ENCODE assay signal across 11 cellular contexts in the genomic region with DNA sequence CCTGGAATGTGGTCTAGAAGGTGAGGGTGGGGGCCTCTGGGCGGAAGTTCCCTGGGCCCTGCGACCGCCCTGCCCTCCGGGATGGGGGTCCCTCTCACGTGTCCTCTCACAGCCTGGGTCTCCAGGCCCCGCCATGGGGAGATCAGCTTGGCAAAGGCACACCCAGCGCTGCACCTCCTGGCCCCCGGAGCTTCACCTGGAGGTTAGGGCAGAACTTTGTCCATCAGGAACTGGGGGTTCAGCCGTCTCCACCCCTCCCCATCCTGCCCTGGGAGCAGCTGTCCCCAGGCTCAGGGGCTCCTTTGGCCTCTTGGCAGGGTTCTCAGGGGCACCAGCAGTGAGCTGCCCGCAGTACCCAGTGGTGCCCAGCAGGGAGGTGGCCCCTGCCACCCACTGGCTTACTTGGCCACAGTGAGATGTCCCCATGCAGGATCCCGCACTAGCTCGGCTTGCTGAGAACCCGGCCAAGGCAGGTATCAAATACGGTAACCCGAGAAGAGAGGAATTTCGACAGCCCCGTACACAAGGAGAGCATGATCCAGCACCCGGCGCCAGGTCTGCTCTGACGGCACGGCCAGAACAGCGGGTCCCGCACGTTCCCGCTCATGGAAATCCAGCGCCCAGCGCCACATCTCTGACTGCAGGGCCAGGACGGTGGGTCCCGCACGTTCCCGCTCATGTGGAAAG. TPM values are rescaled to one million over a fixed set of nuclear protein-coding genes. Genes with fewer than 3 reads are reported as not detected.
DNase-seq lines count a peak whose midpoint lies in the region; ATAC-seq and TF ChIP-seq lines count a peak whose summit lies in the region.
"Had no signal": no experiment of that assay in that cellular context is flagged by ENCODE, and none has a peak within 500 bp of the region (broad histone marks: within the 10 kb centered on the region; RNA-seq: fewer than 3 reads in every experiment).

No MANE protein-coding gene starts in this region.

- H3K27me3 Mint-ChIP-seq in neural progenitor cell (ENCODE audit: insufficient read depth, low read depth), result peaks cover 2% of the 10 kb centered on the region

- H3K9me3 Mint-ChIP-seq in neural progenitor cell, result peaks cover 4% of the 10 kb centered on the region

- H3K9ac ChIP-seq in neural progenitor cell, result no peak overlapping the region

- no peaks in the 10 kb centered on the region for H3K36me3 Mint-ChIP-seq in neural progenitor cell

- TF ChIP-seq POLR2A in transverse colon (IDR thresholded peaks at IDR 0.05), result no peak

- H3K4me1 ChIP-seq in neural progenitor cell, result peaks cover 6% of the 10 kb centered on the region
- peaks cover 0 to 5% (median 0%) of the 10 kb centered on the region in 4 donors for H3K4me1 ChIP-seq in transverse colon

- H3K27me3 ChIP-seq in neural progenitor cell (no peaks in the 10 kb centered on the region), transverse colon (peaks cover 41% of the 10 kb centered on the region)

- WGBS in transverse colon (ENCODE audit: low coverage in 1 of 2), 2 donors, result 68% methylated on average over 25 of the region's 31 CpGs; no CpG with 5 or more reads in 1 of the 2 donors

- no peak overlapping the region for H3K27ac Mint-ChIP-seq in neural progenitor cell

- H3K4me1 Mint-ChIP-seq in neural progenitor cell, result peaks cover 5% of the 10 kb centered on the region

- H3K27ac ChIP-seq in neural progenitor cell (no peak overlapping the region), transverse colon (no peak overlapping the region)

- no peaks in the 10 kb centered on the region for H3F3A ChIP-seq in neural progenitor cell (ENCODE audit: low read depth)

- peak; percentile 32 for TF ChIP-seq CTCF in cardiac fibroblast (IDR thresholded peaks at IDR 0.05; ENCODE audit: low read depth, low read length)
- TF ChIP-seq CTCF in neural progenitor cell (IDR thresholded peaks at IDR 0.05), result peak; percentile 21
- TF ChIP-seq CTCF in transverse colon (IDR thresholded peaks at IDR 0.05), result peak in 1 of 5 experiments; percentile 14

- H3K4me2 ChIP-seq in neural progenitor cell, result peak overlapping the region; percentile 35

- no peak for ATAC-seq in HG03469 (IDR thresholded peaks at IDR 0.05; ENCODE audit: unreplicated experiment)

- peak; percentile 62 for DNase-seq in COLO668 (lab: John Stamatoyannopoulos, UW; ENCODE audit: unreplicated experiment)
- peak; percentile 58 for DNase-seq in NCI-H2029 treated with DMSO at 0.1 percent for 48 hours (lab: John Stamatoyannopoulos, UW)
- DNase-seq in cardiac fibroblast (ENCODE audit: low read depth in 2 of 2), result no peak
- DNase-seq in neural progenitor cell (ENCODE audit: low spot score), result peak; percentile 43
- DNase-seq in transverse colon, result no peak
- DNase-seq in GF-D8 (lab: John Stamatoyannopoulos, UW), result no peak
- DNase-seq in Ammon's horn (ENCODE audit: low spot score), result no peak
- DNase-seq: activated effector memory CD4-positive, alpha-beta T cell treated with anti-CD3 and anti-CD28 coated beads, Interleukin-2, amount 50 U/mL, for 16 hours; erythroblast; MV-4-11 had no signal

- in situ Hi-C loops in transverse colon (cut with MboI; ENCODE audit: low pct_ligation_motif_present in 1 of 4, low pct_unique_long_range_greater_than_20kb in 1 of 4, low sequenced_read_pairs in 3 of 4), result loop anchor here in 1 of 4 donors (25.0 kb wide), 1 partner anchor 111 kb away; no protein-coding TSS in a partner anchor

- H2AFZ ChIP-seq in neural progenitor cell (replicated peaks), result peak overlapping the region; percentile 44

- no peak for TF ChIP-seq EP300 in transverse colon (IDR thresholded peaks at IDR 0.05; ENCODE audit: low read depth)

- H3K9me3 ChIP-seq in neural progenitor cell (ENCODE audit: low read depth) (no peaks in the 10 kb centered on the region), transverse colon (no peaks in the 10 kb centered on the region)

- H3K36me3 ChIP-seq in neural progenitor cell (no peaks in the 10 kb centered on the region), transverse colon (no peaks in the 10 kb centered on the region)

- H3K79me2 ChIP-seq in neural progenitor cell (ENCODE audit: low read depth), result no peaks in the 10 kb centered on the region

- intact Hi-C loops in transverse colon (cut with DNase I; ENCODE audit: low total_unique reads), result no loop called here

- H3K4me3 ChIP-seq in cardiac fibroblast (replicated peaks in 1 of 2; ENCODE audit: low read depth in 2 of 2, low read length in 2 of 2) (no peak overlapping the region), neural progenitor cell (no peak overlapping the region), transverse colon (no peak overlapping the region)

- no peak overlapping the region for H3K4me3 Mint-ChIP-seq in neural progenitor cell

- no peaks in the 10 kb centered on the region for H4K20me1 ChIP-seq in neural progenitor cell (ENCODE audit: low read depth)

RNA-seq across cellular contexts. Expression of a gene that starts 36.7 kb away (rescaled TPM):
- total RNA-seq in neural progenitor cell (ENCODE audit: low replicate concordance) (18.4 and 32.5 TPM in 2 replicates), transverse colon (10 to 100 TPM in 2 of 4 donors, 1 to 10 TPM in 2; 5.2 to 26.1 (median 11.1) TPM)

RNA-seq across cellular contexts. Expression of a gene that starts 38.9 kb away (rescaled TPM):
- total RNA-seq in neural progenitor cell (ENCODE audit: low replicate concordance), result 7.8 and 8.7 TPM in 2 replicates
- total RNA-seq in transverse colon, result 100 to 1,000 TPM in 1 of 4 donors, 10 to 100 TPM in 3; 59.9 to 116 (median 85.3) TPM

RNA-seq across cellular contexts. Expression of a gene that starts 50.0 kb away (rescaled TPM):
- total RNA-seq in neural progenitor cell (ENCODE audit: low replicate concordance) (7.1 and 8.5 TPM in 2 replicates), transverse colon (10 to 100 TPM; 16.1 to 61.7 (median 19.6) TPM)

Comparison
In these comparisons a context has a peak if more than half of its experiments do, and no peak if none do; other contexts are left out.
1. DNase-seq: peak in COLO668 (single experiment), NCI-H2029 treated with DMSO at 0.1 percent for 48 hours (single experiment) and neural progenitor cell (single experiment); none in cardiac fibroblast (0 of 2), transverse colon (single experiment), GF-D8 (single experiment) and Ammon's horn (single experiment).